ENCODE assay signal across 12 cellular contexts in the genomic region with DNA sequence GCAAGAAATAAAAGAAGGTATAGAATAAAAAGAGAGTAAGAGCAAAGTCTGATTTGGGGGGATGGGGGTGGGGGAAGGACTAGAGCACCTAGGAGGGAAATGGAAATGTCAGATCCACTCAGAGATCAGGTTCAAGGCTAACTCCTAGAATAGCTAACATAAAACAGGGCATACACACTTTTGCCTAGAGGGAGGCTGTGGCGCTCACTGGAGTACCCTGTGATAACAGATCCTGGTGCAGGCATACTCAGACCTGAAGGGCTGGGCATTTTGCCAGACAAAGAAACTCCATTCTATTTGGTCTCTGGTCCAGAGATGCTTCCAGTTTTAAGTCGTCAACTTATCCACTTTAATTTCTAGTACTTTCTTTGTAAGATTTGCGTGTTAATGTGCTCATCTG. TPM values are rescaled to one million over a fixed set of nuclear protein-coding genes. Genes with fewer than 3 reads are reported as not detected.
DNase-seq lines count a peak whose midpoint lies in the region; ATAC-seq, FAIRE-seq and TF ChIP-seq lines count a peak whose summit lies in the region.
"Had no signal": no experiment of that assay in that cellular context is flagged by ENCODE, and none has a peak within 500 bp of the region (broad histone marks: within the 10 kb centered on the region; RNA-seq: fewer than 3 reads in every experiment).

No MANE protein-coding gene starts in this region.

- TF ChIP-seq EP300 in A549 (IDR thresholded peaks at IDR 0.05), result no peak
- no peak for TF ChIP-seq EP300 in Ishikawa (IDR thresholded peaks at IDR 0.05; ENCODE audit: borderline replicate concordance)

- no peak for DNase-seq in A549 (ENCODE audit: low read depth in 1 of 2, low spot score in 1 of 2)
- peak; percentile 55 for DNase-seq in iris pigment epithelial cell (ENCODE audit: low read depth)
- no peak for DNase-seq in stimulated activated CD4-positive, alpha-beta T cell treated with anti-CD3 and anti-CD28 coated beads, Interleukin-4, amount 100 ng/mL, for 24 hours
- DNase-seq in NCI-H1694 treated with DMSO at 0.1 percent for 48 hours (lab: John Stamatoyannopoulos, UW), result no peak
- DNase-seq in sciatic nerve (ENCODE audit: low spot score), result no peak
- DNase-seq: activated naive CD4-positive, alpha-beta T cell treated with anti-CD3 and anti-CD28 coated beads, Interleukin-2, amount 50 U/mL, for 16 hours; left lung; NK-92 treated with Interleukin-12 subunit alpha and Interleukin-12 subunit beta, amount 100 ng/mL, for 24 hours had no signal

- intact Hi-C loops in sciatic nerve (cut with DNase I), result loop anchor here (5.0 kb wide), 1 partner anchor 1308 kb away; no protein-coding TSS in a partner anchor

- CTCF ChIA-PET in A549 (lab: Yijun Ruan, JAX), result interaction anchor here (0.7 to 12.2 kb wide), 5 partner anchors 8 to 70 kb away, joined by 4 to 122 read pairs (median 7); no protein-coding TSS in a partner anchor

- no peak overlapping the region for H3K27ac ChIP-seq in A549

- no peak for TF ChIP-seq POLR2A in A549 (IDR thresholded peaks at IDR 0.05; ENCODE audit: low read length)

- H3K4me2 ChIP-seq in A549, result 0 out of 3 replicates have a peak overlapping the region, but pooled peaks have one; percentile 1

- H3K36me3 Mint-ChIP-seq in activated T-helper 17 cell treated with anti-CD3 and anti-CD28 coated beads, Interleukin-2, amount 50 U/mL, for 72 hours (ENCODE audit: low read depth), result peaks cover 6% of the 10 kb centered on the region

- peak overlapping the region; percentile 88 for H3K4me3 Mint-ChIP-seq in activated T-helper 17 cell treated with anti-CD3 and anti-CD28 coated beads, Interleukin-2, amount 50 U/mL, for 72 hours

- peaks cover 69% of the 10 kb centered on the region for H3K4me1 Mint-ChIP-seq in activated T-helper 17 cell treated with anti-CD3 and anti-CD28 coated beads, Interleukin-2, amount 50 U/mL, for 72 hours

- no peak for ATAC-seq in A549
- ATAC-seq in activated T-helper 17 cell treated with anti-CD3 and anti-CD28 coated beads, Interleukin-2, amount 50 U/mL, for 72 hours (replicated peaks), result no peak
- ATAC-seq in HG02610 (IDR thresholded peaks at IDR 0.05; ENCODE audit: unreplicated experiment), result no peak
- ATAC-seq in sciatic nerve, result no peak
- ATAC-seq: left lung had no signal

- H3K27me3 Mint-ChIP-seq in activated T-helper 17 cell treated with anti-CD3 and anti-CD28 coated beads, Interleukin-2, amount 50 U/mL, for 72 hours, result no peaks in the 10 kb centered on the region

- no peak overlapping the region for H3K4me3 ChIP-seq in A549
- H3K4me3 ChIP-seq: HAP-1, left lung had no signal

- no peak for TF ChIP-seq CTCF in A549 (IDR thresholded peaks at IDR 0.05)

- FAIRE-seq in A549 (lab: Jason Lieb, UNC), result no peak

- POLR2A ChIA-PET in A549 (lab: Yijun Ruan, JAX), result no interaction called here

- TF ChIP-seq RAD21 in A549 (conservative IDR thresholded peaks at IDR 0.05 in 1 of 2, IDR thresholded peaks at IDR 0.05 in 1 of 2), result no peak
- TF ChIP-seq RAD21 in Ishikawa (IDR thresholded peaks at IDR 0.05; ENCODE audit: low read depth), result no peak

- H3K9me3 Mint-ChIP-seq in activated T-helper 17 cell treated with anti-CD3 and anti-CD28 coated beads, Interleukin-2, amount 50 U/mL, for 72 hours, result no peaks in the 10 kb centered on the region

- no peaks in the 10 kb centered on the region for H3K9me3 ChIP-seq in A549
- H3K9me3 ChIP-seq: HAP-1, left lung had no signal

- peaks cover 66% of the 10 kb centered on the region for H3K4me1 ChIP-seq in A549

- WGBS in A549 (ENCODE audit: missing lambda C conversion rate), result 96% methylated on average over 3 of the region's 3 CpGs

- H3K27ac Mint-ChIP-seq in activated T-helper 17 cell treated with anti-CD3 and anti-CD28 coated beads, Interleukin-2, amount 50 U/mL, for 72 hours, result peak overlapping the region; percentile 80

TF ChIP-seq in A549, 52 proteins besides CTCF, POLR2A, EP300 and RAD21 (continues in another document):
- TF ChIP-seq, protein P1, sequence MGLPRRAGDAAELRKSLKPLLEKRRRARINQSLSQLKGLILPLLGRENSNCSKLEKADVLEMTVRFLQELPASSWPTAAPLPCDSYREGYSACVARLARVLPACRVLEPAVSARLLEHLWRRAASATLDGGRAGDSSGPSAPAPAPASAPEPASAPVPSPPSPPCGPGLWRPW (IDR thresholded peaks at IDR 0.05), result no peak
- TF ChIP-seq, protein P2, sequence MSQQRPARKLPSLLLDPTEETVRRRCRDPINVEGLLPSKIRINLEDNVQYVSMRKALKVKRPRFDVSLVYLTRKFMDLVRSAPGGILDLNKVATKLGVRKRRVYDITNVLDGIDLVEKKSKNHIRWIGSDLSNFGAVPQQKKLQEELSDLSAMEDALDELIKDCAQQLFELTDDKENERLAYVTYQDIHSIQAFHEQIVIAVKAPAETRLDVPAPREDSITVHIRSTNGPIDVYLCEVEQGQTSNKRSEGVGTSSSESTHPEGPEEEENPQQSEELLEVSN (IDR thresholded peaks at IDR 0.05; ENCODE audit: borderline replicate concordance, low read depth), result no peak
- TF ChIP-seq ESRRA (IDR thresholded peaks at IDR 0.05; ENCODE audit: borderline replicate concordance, low read length) (no peak), FOSB (CRISPR knock-in tag; IDR thresholded peaks at IDR 0.05) (no peak), NPAS2 (CRISPR knock-in tag; IDR thresholded peaks at IDR 0.05; ENCODE audit: borderline replicate concordance) (no peak), MAZ (IDR thresholded peaks at IDR 0.05; ENCODE audit: borderline replicate concordance, low read depth, low read length) (no peak), ZFP36 (IDR thresholded peaks at IDR 0.05; ENCODE audit: borderline replicate concordance, partially characterized antibody) (no peak)
- TF ChIP-seq, protein P3, sequence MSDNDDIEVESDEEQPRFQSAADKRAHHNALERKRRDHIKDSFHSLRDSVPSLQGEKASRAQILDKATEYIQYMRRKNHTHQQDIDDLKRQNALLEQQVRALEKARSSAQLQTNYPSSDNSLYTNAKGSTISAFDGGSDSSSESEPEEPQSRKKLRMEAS (IDR thresholded peaks at IDR 0.05), result no peak

TF ChIP-seq in Ishikawa, 13 proteins besides CTCF, POLR2A, EP300 and RAD21:
- 0 out of 2 replicates have a peak, but pooled peaks have one; percentile 14 for TF ChIP-seq NFIC (IDR thresholded peaks at IDR 0.05)
- no peak for TF ChIP-seq ZBTB7A (IDR thresholded peaks at IDR 0.05; ENCODE audit: low read depth)
- no peak for TF ChIP-seq YY1 (IDR thresholded peaks at IDR 0.05; ENCODE audit: low read depth)
- TF ChIP-seq, protein P4, sequence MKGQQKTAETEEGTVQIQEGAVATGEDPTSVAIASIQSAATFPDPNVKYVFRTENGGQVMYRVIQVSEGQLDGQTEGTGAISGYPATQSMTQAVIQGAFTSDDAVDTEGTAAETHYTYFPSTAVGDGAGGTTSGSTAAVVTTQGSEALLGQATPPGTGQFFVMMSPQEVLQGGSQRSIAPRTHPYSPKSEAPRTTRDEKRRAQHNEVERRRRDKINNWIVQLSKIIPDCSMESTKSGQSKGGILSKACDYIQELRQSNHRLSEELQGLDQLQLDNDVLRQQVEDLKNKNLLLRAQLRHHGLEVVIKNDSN (IDR thresholded peaks at IDR 0.05), result no peak
- TF ChIP-seq FOXM1 (IDR thresholded peaks at IDR 0.05; ENCODE audit: borderline replicate concordance, low read depth), result no peak

RNA-seq across cellular contexts. Expression of a gene that starts 5.8 kb away (rescaled TPM):
- polyA plus RNA-seq in A549 (2011; rRNA removed) (87.7 and 114 TPM in 2 replicates), A549 (2017; fragmentation: RNase III; extraction: RNeasy Plus Mini Kit Qiagen cat#74134 plus additional on column Dnase treatment) (26.1 to 34.5 TPM (median 31.3 TPM) in 3 replicates)
- polyA plus RNA-seq in A549 (2012; cell fraction: cytosol; rRNA removed), result 61.9 and 67.6 TPM in 2 replicates
- polyA plus RNA-seq in A549 (2012; cell fraction: nucleus; rRNA removed), result 45.2 and 53.4 TPM in 2 replicates
- 127 and 135 TPM in 2 replicates for polyA minus RNA-seq in A549 (2011; rRNA and poly(A)+ RNA removed)
- total RNA-seq in activated T-helper 17 cell treated with anti-CD3 and anti-CD28 coated beads, Interleukin-2, amount 50 U/mL, for 72 hours, result 100 to 1,000 TPM in 1 of 2 donors, 10 to 100 TPM in 1; 68.5 to 113 TPM
- 202 TPM for total RNA-seq in sciatic nerve

RNA-seq across cellular contexts. Expression of a gene that starts 22.2 kb away (rescaled TPM):
- polyA plus RNA-seq in A549 (2011; rRNA removed) (0.99 and 1.1 TPM in 2 replicates), A549 (2017; fragmentation: RNase III; extraction: RNeasy Plus Mini Kit Qiagen cat#74134 plus additional on column Dnase treatment) (0.33 to 1.1 TPM (median 0.53 TPM) in 3 replicates)
- polyA plus RNA-seq in A549 (2012; cell fraction: cytosol; rRNA removed), result 0.20 and 0.30 TPM in 2 replicates
- 1.2 and 1.5 TPM in 2 replicates for polyA plus RNA-seq in A549 (2012; cell fraction: nucleus; rRNA removed)
- polyA minus RNA-seq in A549 (2011; rRNA and poly(A)+ RNA removed), result 0.37 and 0.63 TPM in 2 replicates
- total RNA-seq in activated T-helper 17 cell treated with anti-CD3 and anti-CD28 coated beads, Interleukin-2, amount 50 U/mL, for 72 hours, result 1 to 10 TPM; 1.9 to 2.7 TPM
- total RNA-seq in sciatic nerve, result 7.3 TPM

RNA-seq across cellular contexts. Expression of a gene that starts 58.1 kb away (rescaled TPM):
- polyA plus RNA-seq in A549 (2011; rRNA removed), result 31.7 and 39.9 TPM in 2 replicates
- polyA plus RNA-seq in A549 (2012; cell fraction: cytosol; rRNA removed), result 46.6 and 47.7 TPM in 2 replicates
- polyA plus RNA-seq in A549 (2012; cell fraction: nucleus; rRNA removed), result 31.5 and 36.9 TPM in 2 replicates
- polyA plus RNA-seq in A549 (2017; fragmentation: RNase III; extraction: RNeasy Plus Mini Kit Qiagen cat#74134 plus additional on column Dnase treatment), result 56.6 to 60.2 TPM (median 59.2 TPM) in 3 replicates
- 11.0 and 11.2 TPM in 2 replicates for polyA minus RNA-seq in A549 (2011; rRNA and poly(A)+ RNA removed)
- total RNA-seq in activated T-helper 17 cell treated with anti-CD3 and anti-CD28 coated beads, Interleukin-2, amount 50 U/mL, for 72 hours, result 10 to 100 TPM; 30.7 to 63.8 TPM
- total RNA-seq in sciatic nerve, result 14.6 TPM
